16 cellular contexts compared by ENCODE assay signal in the genomic region with DNA sequence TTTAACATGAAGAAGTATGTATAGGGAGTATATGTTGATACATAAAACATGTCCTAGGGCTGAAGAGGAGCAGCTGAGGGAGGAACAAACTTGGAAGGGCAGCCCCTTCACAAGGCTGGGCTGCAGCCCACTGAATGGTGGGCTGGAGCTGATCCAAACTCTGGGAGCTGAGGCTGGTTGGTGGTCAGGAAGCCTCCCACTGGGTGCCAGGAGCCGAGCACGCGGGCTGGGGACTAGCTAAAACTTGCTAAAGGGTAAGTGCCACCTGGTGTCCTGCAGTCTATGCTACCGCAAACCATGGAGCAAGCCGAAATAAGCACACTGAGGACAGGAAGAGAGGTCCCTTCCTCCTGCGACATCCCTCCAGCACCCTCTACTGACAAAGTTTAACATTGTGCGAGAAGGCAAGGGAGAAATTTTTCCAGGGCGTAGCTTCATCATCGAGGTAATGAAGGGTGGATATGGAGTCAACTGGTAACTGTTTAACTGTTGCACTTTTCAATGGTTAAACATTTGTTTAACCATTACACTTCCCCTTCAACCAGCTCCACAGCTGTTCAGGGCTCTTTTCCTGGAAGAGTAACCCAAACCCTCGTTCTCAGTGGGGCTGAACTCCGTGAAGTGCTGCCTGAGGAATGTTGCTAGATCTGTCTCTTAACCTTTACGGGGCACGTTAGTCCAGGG. TPM values are rescaled to one million over a fixed set of nuclear protein-coding genes. Genes with fewer than 3 reads are reported as not detected.
DNase-seq lines count a peak whose midpoint lies in the region; ATAC-seq and TF ChIP-seq lines count a peak whose summit lies in the region.
"Had no signal": no experiment of that assay in that cellular context is flagged by ENCODE, and none has a peak within 500 bp of the region (broad histone marks: within the 10 kb centered on the region; RNA-seq: fewer than 3 reads in every experiment).

No MANE protein-coding gene starts in this region.

- no peaks in the 10 kb centered on the region for H3K36me3 Mint-ChIP-seq in activated CD8-positive, alpha-beta T cell treated with anti-CD3 and anti-CD28 coated beads for 36 hours (ENCODE audit: low read depth)
- H3K36me3 Mint-ChIP-seq in activated CD8-positive, alpha-beta T cell treated with anti-CD3 and anti-CD28 coated beads, Interleukin-2, amount 10 ng/mL, durations not matched to agents 7 days and 5 days (ENCODE audit: low read depth): no peaks in the 10 kb centered on the region
- H3K36me3 Mint-ChIP-seq: mesothelial cell of epicardium had no signal

- H3K27ac Mint-ChIP-seq in activated CD8-positive, alpha-beta T cell treated with anti-CD3 and anti-CD28 coated beads for 36 hours: no peak overlapping the region
- no peak overlapping the region for H3K27ac Mint-ChIP-seq in activated CD8-positive, alpha-beta T cell treated with anti-CD3 and anti-CD28 coated beads, Interleukin-2, amount 10 ng/mL, durations not matched to agents 7 days and 5 days
- H3K27ac Mint-ChIP-seq: HFFc6, mesothelial cell of epicardium had no signal

- H3K79me2 ChIP-seq in OCI-LY3 (ENCODE audit: low read length): no peaks in the 10 kb centered on the region

- no peak overlapping the region for H3K4me3 Mint-ChIP-seq in activated CD8-positive, alpha-beta T cell treated with anti-CD3 and anti-CD28 coated beads for 36 hours
- H3K4me3 Mint-ChIP-seq in activated CD8-positive, alpha-beta T cell treated with anti-CD3 and anti-CD28 coated beads, Interleukin-2, amount 10 ng/mL, durations not matched to agents 7 days and 5 days: no peak overlapping the region
- H3K4me3 Mint-ChIP-seq: HFFc6, mesothelial cell of epicardium had no signal

- no peak for TF ChIP-seq POLR2A in esophagus squamous epithelium (IDR thresholded peaks at IDR 0.05)

- POLR2A ChIA-PET in activated CD8-positive, alpha-beta T cell treated with anti-CD3 and anti-CD28 coated beads for 36 hours (lab: Charles Lee): interaction anchor here (0.5 kb wide), 1 partner anchor 33 kb away, joined by 3 read pairs; no protein-coding TSS in a partner anchor
- POLR2A ChIA-PET in activated CD8-positive, alpha-beta T cell treated with anti-CD3 and anti-CD28 coated beads, Interleukin-2, amount 10 ng/mL, durations not matched to agents 7 days and 5 days (lab: Charles Lee): no interaction called here

- H2AFZ ChIP-seq in OCI-LY3 (ENCODE audit: low read depth, low read length): no peak overlapping the region

- H3K36me3 ChIP-seq in OCI-LY3 (replicated peaks; ENCODE audit: low read depth, low read length) (no peaks in the 10 kb centered on the region), esophagus squamous epithelium (no peaks in the 10 kb centered on the region)

- no peak for ATAC-seq in activated CD8-positive, alpha-beta T cell treated with anti-CD3 and anti-CD28 coated beads for 36 hours
- ATAC-seq in activated CD8-positive, alpha-beta T cell treated with anti-CD3 and anti-CD28 coated beads, Interleukin-2, amount 10 ng/mL, durations not matched to agents 7 days and 5 days: no peak
- no peak for ATAC-seq in GM21381 (IDR thresholded peaks at IDR 0.05; ENCODE audit: unreplicated experiment)
- no peak for ATAC-seq in HG03469 (IDR thresholded peaks at IDR 0.05; ENCODE audit: unreplicated experiment)
- ATAC-seq: GM12878 had no signal

- H3K9me3 Mint-ChIP-seq in activated CD8-positive, alpha-beta T cell treated with anti-CD3 and anti-CD28 coated beads for 36 hours: no peaks in the 10 kb centered on the region
- H3K9me3 Mint-ChIP-seq in activated CD8-positive, alpha-beta T cell treated with anti-CD3 and anti-CD28 coated beads, Interleukin-2, amount 10 ng/mL, durations not matched to agents 7 days and 5 days (ENCODE audit: insufficient read depth): no peaks in the 10 kb centered on the region
- H3K9me3 Mint-ChIP-seq: HFFc6 had no signal

- 84 to 86% methylated on average over 10 to 13 of the region's 13 CpGs for WGBS in esophagus squamous epithelium, 2 donors

- DNase-seq in activated CD8-positive, alpha-beta T cell treated with anti-CD3 and anti-CD28 coated beads for 36 hours: no peak
- no peak for DNase-seq in activated CD8-positive, alpha-beta T cell treated with anti-CD3 and anti-CD28 coated beads, Interleukin-2, amount 10 ng/mL, durations not matched to agents 7 days and 5 days
- DNase-seq in iPS DF 19.7 (ENCODE audit: low read depth, low spot score): peak; percentile 9
- DNase-seq in esophagus squamous epithelium (lab: John Stamatoyannopoulos, UW): no peak
- no peak for DNase-seq in GM10266 (ENCODE audit: extremely low spot score)
- DNase-seq: activated naive CD4-positive, alpha-beta T cell treated with Interleukin-2 at 50 U/mL for 16 hours; dermis blood vessel endothelial cell; HFFc6; NCI-H2107; stimulated activated naive CD4-positive, alpha-beta T cell treated with Interleukin-2 at 50 U/mL for 16 hours had no signal

- H3K4me1 Mint-ChIP-seq in activated CD8-positive, alpha-beta T cell treated with anti-CD3 and anti-CD28 coated beads for 36 hours (ENCODE audit: low read depth): no peaks in the 10 kb centered on the region
- no peaks in the 10 kb centered on the region for H3K4me1 Mint-ChIP-seq in activated CD8-positive, alpha-beta T cell treated with anti-CD3 and anti-CD28 coated beads, Interleukin-2, amount 10 ng/mL, durations not matched to agents 7 days and 5 days (ENCODE audit: low read depth)
- H3K4me1 Mint-ChIP-seq: mesothelial cell of epicardium had no signal

- no peaks in the 10 kb centered on the region for H3K27me3 ChIP-seq in OCI-LY3 (ENCODE audit: low read depth, low read length)
- no peaks in the 10 kb centered on the region for H3K27me3 ChIP-seq in esophagus squamous epithelium

- no peaks in the 10 kb centered on the region for H4K20me1 ChIP-seq in OCI-LY3 (ENCODE audit: insufficient read depth, low read length)

- H3K4me1 ChIP-seq in OCI-LY3 (ENCODE audit: low read length) (no peaks in the 10 kb centered on the region), esophagus squamous epithelium (no peaks in the 10 kb centered on the region)

- no peak overlapping the region for H3K4me2 ChIP-seq in OCI-LY3 (ENCODE audit: low read length)

- intact Hi-C loops in activated CD8-positive, alpha-beta T cell treated with anti-CD3 and anti-CD28 coated beads for 36 hours (cut with micrococcal nuclease): no loop called here
- intact Hi-C loops in esophagus squamous epithelium (cut with DNase I): no loop called here

- H3K4me3 ChIP-seq in OCI-LY3 (ENCODE audit: low read length) (no peak overlapping the region), esophagus squamous epithelium (no peak overlapping the region)
- H3K4me3 ChIP-seq: GM12878, skin epidermis had no signal

- CTCF ChIA-PET in activated CD8-positive, alpha-beta T cell treated with anti-CD3 and anti-CD28 coated beads for 36 hours (lab: Charles Lee): interaction anchor here (1.2 kb wide), 1 partner anchor 23 kb away, joined by 3 read pairs; no protein-coding TSS in a partner anchor
- CTCF ChIA-PET in activated CD8-positive, alpha-beta T cell treated with anti-CD3 and anti-CD28 coated beads, Interleukin-2, amount 10 ng/mL, durations not matched to agents 7 days and 5 days (lab: Charles Lee): interaction anchor here (1.0 to 1.5 kb wide), 2 partner anchors 68 to 189 kb away, joined by 3 to 5 read pairs; no protein-coding TSS in a partner anchor

- H3K9ac ChIP-seq in OCI-LY3 (ENCODE audit: low read length): no peak overlapping the region

- H3K27me3 Mint-ChIP-seq in activated CD8-positive, alpha-beta T cell treated with anti-CD3 and anti-CD28 coated beads for 36 hours: peaks cover 2% of the 10 kb centered on the region
- H3K27me3 Mint-ChIP-seq in activated CD8-positive, alpha-beta T cell treated with anti-CD3 and anti-CD28 coated beads, Interleukin-2, amount 10 ng/mL, durations not matched to agents 7 days and 5 days (ENCODE audit: low read depth): peaks cover 15% of the 10 kb centered on the region

- H3K27ac ChIP-seq in OCI-LY3 (ENCODE audit: low read length): no peak overlapping the region
- no peak overlapping the region for H3K27ac ChIP-seq in esophagus squamous epithelium
- H3K27ac ChIP-seq: skin epidermis had no signal

- H3K9me3 ChIP-seq in OCI-LY3 (ENCODE audit: insufficient read depth, low read length) (no peaks in the 10 kb centered on the region), esophagus squamous epithelium (no peaks in the 10 kb centered on the region)

- TF ChIP-seq CTCF in activated CD8-positive, alpha-beta T cell treated with anti-CD3 and anti-CD28 coated beads for 36 hours (IDR thresholded peaks at IDR 0.05): peak; percentile 24
- TF ChIP-seq CTCF in OCI-LY3 (IDR thresholded peaks at IDR 0.05; ENCODE audit: low read depth, low read length) (peak; percentile 43), esophagus squamous epithelium (IDR thresholded peaks at IDR 0.05) (no peak), GM10266 (IDR thresholded peaks at IDR 0.05; ENCODE audit: control insufficient read depth, insufficient read depth, low read depth, missing control alignments) (no peak)

RNA-seq across cellular contexts. Expression of gene EGLN3, which starts 42.2 kb away (rescaled TPM):
- 1 to 10 TPM; 3.5 to 4.2 TPM for total RNA-seq in activated CD8-positive, alpha-beta T cell treated with anti-CD3 and anti-CD28 coated beads for 36 hours
- 10 to 100 TPM; 12.7 to 13.7 TPM for total RNA-seq in activated CD8-positive, alpha-beta T cell treated with anti-CD3 and anti-CD28 coated beads, Interleukin-2, amount 10 ng/mL, durations not matched to agents 7 days and 5 days
- total RNA-seq in esophagus squamous epithelium: 10 to 100 TPM; 11.4 to 35.1 (median 25.0) TPM

Comparison
In these comparisons a context has a peak if more than half of its experiments do, and no peak if none do; other contexts are left out.
1. CTCF ChIP-seq: peak in activated CD8-positive, alpha-beta T cell treated with anti-CD3 and anti-CD28 coated beads for 36 hours (single experiment) and OCI-LY3 (single experiment); none in esophagus squamous epithelium (0 of 6) and GM10266 (single experiment).